8 cellular contexts compared by ENCODE assay signal in genomic region chr6:99568103-99568933, GRCh38. TPM values are rescaled to one million over a fixed set of nuclear protein-coding genes. Genes with fewer than 3 reads are reported as not detected.
DNase-seq lines count a peak whose midpoint lies in the region; ATAC-seq and TF ChIP-seq lines count a peak whose summit lies in the region.

CCNC (minus strand) TSS chr6:99568660; CDS start chr6:99568527, 133 bp downstream.

- H3K27me3 ChIP-seq in heart left ventricle = no peaks in the 10 kb centered on the region

- no peaks in the 10 kb centered on the region for H3K9me3 ChIP-seq in heart left ventricle

- peaks cover 10% of the 10 kb centered on the region for H3K36me3 Mint-ChIP-seq in type B pancreatic cell

- TF ChIP-seq POLR2A in heart left ventricle (IDR thresholded peaks at IDR 0.05) = peak in 1 of 2 donors; percentile 59

- peak; percentile 90 for DNase-seq in GM12864 (ENCODE audit: low read depth)
- DNase-seq in NCI-H1417 (lab: John Stamatoyannopoulos, UW) = peak; percentile 94 to 97 (median 96)
- DNase-seq in T follicular helper cell (ENCODE audit: low read depth) = peak; percentile 78
- peak; percentile 91 to 96 (median 95) for DNase-seq in heart left ventricle
- peak; percentile 83 for DNase-seq in pons (ENCODE audit: low spot score)
- peak; percentile 97 for DNase-seq in type B pancreatic cell (ENCODE audit: extremely low spot score, unreplicated experiment)

- peaks cover 0 to 39% (median 19%) of the 10 kb centered on the region in 12 donors for H3K4me1 ChIP-seq in heart left ventricle

- H3K9me3 Mint-ChIP-seq in type B pancreatic cell = no peaks in the 10 kb centered on the region

- H3K4me3 ChIP-seq in GM12864 (ENCODE audit: low read depth, low read length) (peak within 1 kb of the TSS; percentile 90), heart left ventricle (peak within 1 kb of the TSS; percentile 49 to 96 (median 86))

- H3K4me3 Mint-ChIP-seq in type B pancreatic cell = peak within 1 kb of the TSS; percentile 95

- peak within 1 kb of the TSS; percentile 47 for H3K27ac ChIP-seq in adipose tissue (ENCODE audit: low read depth, low read length)
- peak within 1 kb of the TSS; percentile 21 to 88 (median 81) for H3K27ac ChIP-seq in heart left ventricle

- peak within 1 kb of the TSS; percentile 99 for H3K27ac Mint-ChIP-seq in type B pancreatic cell

- H3K4me1 Mint-ChIP-seq in type B pancreatic cell (ENCODE audit: unreplicated experiment) = peaks cover 18% of the 10 kb centered on the region

- no peak for TF ChIP-seq CTCF in GM12864 (IDR thresholded peaks at IDR 0.05; ENCODE audit: low read depth, low read length, missing control alignments)
- TF ChIP-seq CTCF in heart left ventricle (IDR thresholded peaks at IDR 0.05) = peak in 1 of 12 donors; percentile 14
- TF ChIP-seq CTCF in type B pancreatic cell (conservative IDR thresholded peaks at IDR 0.05) = no peak

- intact Hi-C loops in heart left ventricle (cut with DNase I) = loop anchor here in 7 of 10 donors (1.0 to 10.0 kb wide), 8 partner anchors 46 to 144 kb away; partner anchors contain the start of genes PNISR (in 2 of the 7) and USP45 (in 2 of the 7)

- peaks cover 4% of the 10 kb centered on the region for H3K27me3 Mint-ChIP-seq in type B pancreatic cell

- H3K36me3 ChIP-seq in heart left ventricle = no peaks in the 10 kb centered on the region

- peak; percentile 98 for ATAC-seq in HG02678 (IDR thresholded peaks at IDR 0.05; ENCODE audit: unreplicated experiment)
- ATAC-seq in heart left ventricle = peak; percentile 94 to 100 (median 100)

- 0 to 1% (median 0%) methylated on average over 63 to 64 of the region's 64 CpGs for WGBS in adipose tissue, 3 donors
- WGBS in heart left ventricle, 4 donors = 0 to 1% (median 1%) methylated on average over 51 to 64 of the region's 64 CpGs

RNA-seq across cellular contexts. Expression of gene CCNC, which starts in this region (rescaled TPM):
- 10 to 100 TPM; 25.2 to 41.7 (median 32.6) TPM for polyA plus RNA-seq in adipose tissue
- 10 to 100 TPM; 13.8 to 24.2 (median 17.9) TPM for total RNA-seq in heart left ventricle
- polyA plus RNA-seq in heart left ventricle = 10 to 100 TPM; 12.3 to 19.0 TPM
- total RNA-seq in type B pancreatic cell (ENCODE audit: low replicate concordance) = 52.0 and 61.2 TPM in 2 replicates

Comparison
In these comparisons a context has a peak if more than half of its experiments do, and no peak if none do; other contexts are left out.
1. Peak in every context shown above with its lines: DNase-seq, ATAC-seq, H3K4me3 ChIP-seq and H3K27ac ChIP-seq.